In the genomic region with DNA sequence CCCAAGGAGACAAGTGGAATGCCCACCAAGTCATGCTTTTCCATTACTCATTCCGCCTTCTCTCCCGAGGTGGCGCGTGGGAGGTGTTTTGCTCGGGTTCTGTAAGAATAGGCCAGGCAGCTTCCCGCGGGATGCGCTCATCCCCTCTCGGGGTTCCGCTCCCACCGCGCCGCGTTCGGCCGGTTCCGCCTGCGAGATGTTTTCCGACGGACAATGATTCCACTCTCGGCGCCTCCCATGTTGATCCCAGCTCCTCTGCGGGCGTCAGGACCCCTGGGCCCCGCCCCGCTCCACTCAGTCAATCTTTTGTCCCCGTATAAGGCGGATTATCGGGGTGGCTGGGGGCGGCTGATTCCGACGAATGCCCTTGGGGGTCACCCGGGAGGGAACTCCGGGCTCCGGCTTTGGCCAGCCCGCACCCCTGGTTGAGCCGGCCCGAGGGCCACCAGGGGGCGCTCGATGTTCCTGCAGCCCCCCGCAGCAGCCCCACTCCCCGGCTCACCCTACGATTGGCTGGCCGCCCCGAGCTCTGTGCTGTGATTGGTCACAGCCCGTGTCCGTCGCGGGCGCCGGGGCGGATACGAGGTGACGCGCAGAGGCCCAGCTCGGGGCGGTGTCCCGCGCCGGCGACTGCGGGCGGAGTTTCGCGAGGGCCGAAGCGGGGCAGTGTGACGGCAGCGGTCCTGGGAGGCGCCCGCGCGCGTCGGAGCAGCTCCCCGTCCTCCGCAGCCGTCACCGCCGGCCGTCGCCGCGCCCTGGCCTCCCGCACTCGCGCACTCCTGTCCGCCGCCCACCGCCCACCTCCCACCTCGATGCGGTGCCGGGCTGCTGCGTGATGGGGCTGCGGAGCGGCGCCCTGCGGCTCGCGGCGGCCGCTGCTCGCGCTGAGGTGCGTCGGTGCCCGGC, we compare ENCODE assay signal across 1 cellular context.
TF ChIP-seq lines count a peak whose summit lies in the region.

A gene with protein sequence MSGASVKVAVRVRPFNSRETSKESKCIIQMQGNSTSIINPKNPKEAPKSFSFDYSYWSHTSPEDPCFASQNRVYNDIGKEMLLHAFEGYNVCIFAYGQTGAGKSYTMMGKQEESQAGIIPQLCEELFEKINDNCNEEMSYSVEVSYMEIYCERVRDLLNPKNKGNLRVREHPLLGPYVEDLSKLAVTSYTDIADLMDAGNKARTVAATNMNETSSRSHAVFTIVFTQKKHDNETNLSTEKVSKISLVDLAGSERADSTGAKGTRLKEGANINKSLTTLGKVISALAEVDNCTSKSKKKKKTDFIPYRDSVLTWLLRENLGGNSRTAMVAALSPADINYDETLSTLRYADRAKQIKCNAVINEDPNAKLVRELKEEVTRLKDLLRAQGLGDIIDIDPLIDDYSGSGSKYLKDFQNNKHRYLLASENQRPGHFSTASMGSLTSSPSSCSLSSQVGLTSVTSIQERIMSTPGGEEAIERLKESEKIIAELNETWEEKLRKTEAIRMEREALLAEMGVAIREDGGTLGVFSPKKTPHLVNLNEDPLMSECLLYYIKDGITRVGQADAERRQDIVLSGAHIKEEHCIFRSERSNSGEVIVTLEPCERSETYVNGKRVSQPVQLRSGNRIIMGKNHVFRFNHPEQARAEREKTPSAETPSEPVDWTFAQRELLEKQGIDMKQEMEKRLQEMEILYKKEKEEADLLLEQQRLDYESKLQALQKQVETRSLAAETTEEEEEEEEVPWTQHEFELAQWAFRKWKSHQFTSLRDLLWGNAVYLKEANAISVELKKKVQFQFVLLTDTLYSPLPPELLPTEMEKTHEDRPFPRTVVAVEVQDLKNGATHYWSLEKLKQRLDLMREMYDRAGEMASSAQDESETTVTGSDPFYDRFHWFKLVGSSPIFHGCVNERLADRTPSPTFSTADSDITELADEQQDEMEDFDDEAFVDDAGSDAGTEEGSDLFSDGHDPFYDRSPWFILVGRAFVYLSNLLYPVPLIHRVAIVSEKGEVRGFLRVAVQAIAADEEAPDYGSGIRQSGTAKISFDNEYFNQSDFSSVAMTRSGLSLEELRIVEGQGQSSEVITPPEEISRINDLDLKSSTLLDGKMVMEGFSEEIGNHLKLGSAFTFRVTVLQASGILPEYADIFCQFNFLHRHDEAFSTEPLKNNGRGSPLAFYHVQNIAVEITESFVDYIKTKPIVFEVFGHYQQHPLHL (N-terminal part only) (plus strand): TSS at position 666 of the 906 bp plus-strand sequence. CDS start 21,759 bp downstream, outside the sequence.

TF ChIP-seq in HepG2, 621 proteins besides CTCF, POLR2A, EP300 and RAD21 (continued from another document and continues in another):
- TF ChIP-seq, protein P1, sequence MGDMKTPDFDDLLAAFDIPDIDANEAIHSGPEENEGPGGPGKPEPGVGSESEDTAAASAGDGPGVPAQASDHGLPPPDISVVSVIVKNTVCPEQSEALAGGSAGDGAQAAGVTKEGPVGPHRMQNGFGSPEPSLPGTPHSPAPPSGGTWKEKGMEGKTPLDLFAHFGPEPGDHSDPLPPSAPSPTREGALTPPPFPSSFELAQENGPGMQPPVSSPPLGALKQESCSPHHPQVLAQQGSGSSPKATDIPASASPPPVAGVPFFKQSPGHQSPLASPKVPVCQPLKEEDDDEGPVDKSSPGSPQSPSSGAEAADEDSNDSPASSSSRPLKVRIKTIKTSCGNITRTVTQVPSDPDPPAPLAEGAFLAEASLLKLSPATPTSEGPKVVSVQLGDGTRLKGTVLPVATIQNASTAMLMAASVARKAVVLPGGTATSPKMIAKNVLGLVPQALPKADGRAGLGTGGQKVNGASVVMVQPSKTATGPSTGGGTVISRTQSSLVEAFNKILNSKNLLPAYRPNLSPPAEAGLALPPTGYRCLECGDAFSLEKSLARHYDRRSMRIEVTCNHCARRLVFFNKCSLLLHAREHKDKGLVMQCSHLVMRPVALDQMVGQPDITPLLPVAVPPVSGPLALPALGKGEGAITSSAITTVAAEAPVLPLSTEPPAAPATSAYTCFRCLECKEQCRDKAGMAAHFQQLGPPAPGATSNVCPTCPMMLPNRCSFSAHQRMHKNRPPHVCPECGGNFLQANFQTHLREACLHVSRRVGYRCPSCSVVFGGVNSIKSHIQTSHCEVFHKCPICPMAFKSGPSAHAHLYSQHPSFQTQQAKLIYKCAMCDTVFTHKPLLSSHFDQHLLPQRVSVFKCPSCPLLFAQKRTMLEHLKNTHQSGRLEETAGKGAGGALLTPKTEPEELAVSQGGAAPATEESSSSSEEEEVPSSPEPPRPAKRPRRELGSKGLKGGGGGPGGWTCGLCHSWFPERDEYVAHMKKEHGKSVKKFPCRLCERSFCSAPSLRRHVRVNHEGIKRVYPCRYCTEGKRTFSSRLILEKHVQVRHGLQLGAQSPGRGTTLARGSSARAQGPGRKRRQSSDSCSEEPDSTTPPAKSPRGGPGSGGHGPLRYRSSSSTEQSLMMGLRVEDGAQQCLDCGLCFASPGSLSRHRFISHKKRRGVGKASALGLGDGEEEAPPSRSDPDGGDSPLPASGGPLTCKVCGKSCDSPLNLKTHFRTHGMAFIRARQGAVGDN (CRISPR knock-in tag; IDR thresholded peaks at IDR 0.05) = peak; percentile 83
- TF ChIP-seq NRL (CRISPR knock-in tag; IDR thresholded peaks at IDR 0.05; ENCODE audit: borderline replicate concordance) (peak; percentile 68; the same call in 1 of the 2 replicates), SKI (IDR thresholded peaks at IDR 0.05; ENCODE audit: partially characterized antibody) (peak; percentile 59), PAX8 (CRISPR knock-in tag; IDR thresholded peaks at IDR 0.05; ENCODE audit: borderline replicate concordance) (no peak), ZNF20 (CRISPR knock-in tag; IDR thresholded peaks at IDR 0.05) (peak; percentile 40; the same call in 1 of the 2 replicates), ARHGAP35 (CRISPR knock-in tag; IDR thresholded peaks at IDR 0.05; ENCODE audit: borderline replicate concordance) (no peak; the same call in 1 of the 2 replicates), TEAD3 (CRISPR knock-in tag; optimal IDR thresholded peaks at IDR 0.05; ENCODE audit: borderline replicate concordance) (peak; percentile 37), ZNF891 (CRISPR knock-in tag; IDR thresholded peaks at IDR 0.05) (0 out of 2 replicates have a peak, but pooled peaks have one; percentile 66), ZKSCAN1 (IDR thresholded peaks at IDR 0.05; ENCODE audit: low read length) (no peak), NFE2 (CRISPR knock-in tag; IDR thresholded peaks at IDR 0.05) (no peak), ZNF501 (CRISPR knock-in tag; IDR thresholded peaks at IDR 0.05) (peak; percentile 72), KDM5A (IDR thresholded peaks at IDR 0.05; ENCODE audit: borderline replicate concordance, low read length) (peak; percentile 26; the same call in 1 of the 2 replicates), NONO (IDR thresholded peaks at IDR 0.05) (no peak), NONO (CRISPR knock-in tag; conservative IDR thresholded peaks at IDR 0.05) (peak; percentile 82), FLYWCH1 (CRISPR knock-in tag; IDR thresholded peaks at IDR 0.05) (0 out of 2 replicates have a peak, but pooled peaks have one; percentile 55), THAP11 (CRISPR knock-in tag; IDR thresholded peaks at IDR 0.05) (peak; percentile 76), ZNF354B (CRISPR knock-in tag; IDR thresholded peaks at IDR 0.05) (0 out of 2 replicates have a peak, but pooled peaks have one; percentile 19), GTF2F1 (IDR thresholded peaks at IDR 0.05; ENCODE audit: low read length) (no peak), SOX5 (CRISPR knock-in tag; IDR thresholded peaks at IDR 0.05; ENCODE audit: borderline replicate concordance) (no peak)
- TF ChIP-seq, protein P2, sequence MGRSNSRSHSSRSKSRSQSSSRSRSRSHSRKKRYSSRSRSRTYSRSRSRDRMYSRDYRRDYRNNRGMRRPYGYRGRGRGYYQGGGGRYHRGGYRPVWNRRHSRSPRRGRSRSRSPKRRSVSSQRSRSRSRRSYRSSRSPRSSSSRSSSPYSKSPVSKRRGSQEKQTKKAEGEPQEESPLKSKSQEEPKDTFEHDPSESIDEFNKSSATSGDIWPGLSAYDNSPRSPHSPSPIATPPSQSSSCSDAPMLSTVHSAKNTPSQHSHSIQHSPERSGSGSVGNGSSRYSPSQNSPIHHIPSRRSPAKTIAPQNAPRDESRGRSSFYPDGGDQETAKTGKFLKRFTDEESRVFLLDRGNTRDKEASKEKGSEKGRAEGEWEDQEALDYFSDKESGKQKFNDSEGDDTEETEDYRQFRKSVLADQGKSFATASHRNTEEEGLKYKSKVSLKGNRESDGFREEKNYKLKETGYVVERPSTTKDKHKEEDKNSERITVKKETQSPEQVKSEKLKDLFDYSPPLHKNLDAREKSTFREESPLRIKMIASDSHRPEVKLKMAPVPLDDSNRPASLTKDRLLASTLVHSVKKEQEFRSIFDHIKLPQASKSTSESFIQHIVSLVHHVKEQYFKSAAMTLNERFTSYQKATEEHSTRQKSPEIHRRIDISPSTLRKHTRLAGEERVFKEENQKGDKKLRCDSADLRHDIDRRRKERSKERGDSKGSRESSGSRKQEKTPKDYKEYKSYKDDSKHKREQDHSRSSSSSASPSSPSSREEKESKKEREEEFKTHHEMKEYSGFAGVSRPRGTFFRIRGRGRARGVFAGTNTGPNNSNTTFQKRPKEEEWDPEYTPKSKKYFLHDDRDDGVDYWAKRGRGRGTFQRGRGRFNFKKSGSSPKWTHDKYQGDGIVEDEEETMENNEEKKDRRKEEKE (IDR thresholded peaks at IDR 0.05) = no peak
- TF ChIP-seq, protein P3, sequence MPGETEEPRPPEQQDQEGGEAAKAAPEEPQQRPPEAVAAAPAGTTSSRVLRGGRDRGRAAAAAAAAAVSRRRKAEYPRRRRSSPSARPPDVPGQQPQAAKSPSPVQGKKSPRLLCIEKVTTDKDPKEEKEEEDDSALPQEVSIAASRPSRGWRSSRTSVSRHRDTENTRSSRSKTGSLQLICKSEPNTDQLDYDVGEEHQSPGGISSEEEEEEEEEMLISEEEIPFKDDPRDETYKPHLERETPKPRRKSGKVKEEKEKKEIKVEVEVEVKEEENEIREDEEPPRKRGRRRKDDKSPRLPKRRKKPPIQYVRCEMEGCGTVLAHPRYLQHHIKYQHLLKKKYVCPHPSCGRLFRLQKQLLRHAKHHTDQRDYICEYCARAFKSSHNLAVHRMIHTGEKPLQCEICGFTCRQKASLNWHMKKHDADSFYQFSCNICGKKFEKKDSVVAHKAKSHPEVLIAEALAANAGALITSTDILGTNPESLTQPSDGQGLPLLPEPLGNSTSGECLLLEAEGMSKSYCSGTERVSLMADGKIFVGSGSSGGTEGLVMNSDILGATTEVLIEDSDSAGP (CRISPR knock-in tag; IDR thresholded peaks at IDR 0.05; ENCODE audit: borderline replicate concordance) = peak; percentile 82
- TF ChIP-seq, protein P4, sequence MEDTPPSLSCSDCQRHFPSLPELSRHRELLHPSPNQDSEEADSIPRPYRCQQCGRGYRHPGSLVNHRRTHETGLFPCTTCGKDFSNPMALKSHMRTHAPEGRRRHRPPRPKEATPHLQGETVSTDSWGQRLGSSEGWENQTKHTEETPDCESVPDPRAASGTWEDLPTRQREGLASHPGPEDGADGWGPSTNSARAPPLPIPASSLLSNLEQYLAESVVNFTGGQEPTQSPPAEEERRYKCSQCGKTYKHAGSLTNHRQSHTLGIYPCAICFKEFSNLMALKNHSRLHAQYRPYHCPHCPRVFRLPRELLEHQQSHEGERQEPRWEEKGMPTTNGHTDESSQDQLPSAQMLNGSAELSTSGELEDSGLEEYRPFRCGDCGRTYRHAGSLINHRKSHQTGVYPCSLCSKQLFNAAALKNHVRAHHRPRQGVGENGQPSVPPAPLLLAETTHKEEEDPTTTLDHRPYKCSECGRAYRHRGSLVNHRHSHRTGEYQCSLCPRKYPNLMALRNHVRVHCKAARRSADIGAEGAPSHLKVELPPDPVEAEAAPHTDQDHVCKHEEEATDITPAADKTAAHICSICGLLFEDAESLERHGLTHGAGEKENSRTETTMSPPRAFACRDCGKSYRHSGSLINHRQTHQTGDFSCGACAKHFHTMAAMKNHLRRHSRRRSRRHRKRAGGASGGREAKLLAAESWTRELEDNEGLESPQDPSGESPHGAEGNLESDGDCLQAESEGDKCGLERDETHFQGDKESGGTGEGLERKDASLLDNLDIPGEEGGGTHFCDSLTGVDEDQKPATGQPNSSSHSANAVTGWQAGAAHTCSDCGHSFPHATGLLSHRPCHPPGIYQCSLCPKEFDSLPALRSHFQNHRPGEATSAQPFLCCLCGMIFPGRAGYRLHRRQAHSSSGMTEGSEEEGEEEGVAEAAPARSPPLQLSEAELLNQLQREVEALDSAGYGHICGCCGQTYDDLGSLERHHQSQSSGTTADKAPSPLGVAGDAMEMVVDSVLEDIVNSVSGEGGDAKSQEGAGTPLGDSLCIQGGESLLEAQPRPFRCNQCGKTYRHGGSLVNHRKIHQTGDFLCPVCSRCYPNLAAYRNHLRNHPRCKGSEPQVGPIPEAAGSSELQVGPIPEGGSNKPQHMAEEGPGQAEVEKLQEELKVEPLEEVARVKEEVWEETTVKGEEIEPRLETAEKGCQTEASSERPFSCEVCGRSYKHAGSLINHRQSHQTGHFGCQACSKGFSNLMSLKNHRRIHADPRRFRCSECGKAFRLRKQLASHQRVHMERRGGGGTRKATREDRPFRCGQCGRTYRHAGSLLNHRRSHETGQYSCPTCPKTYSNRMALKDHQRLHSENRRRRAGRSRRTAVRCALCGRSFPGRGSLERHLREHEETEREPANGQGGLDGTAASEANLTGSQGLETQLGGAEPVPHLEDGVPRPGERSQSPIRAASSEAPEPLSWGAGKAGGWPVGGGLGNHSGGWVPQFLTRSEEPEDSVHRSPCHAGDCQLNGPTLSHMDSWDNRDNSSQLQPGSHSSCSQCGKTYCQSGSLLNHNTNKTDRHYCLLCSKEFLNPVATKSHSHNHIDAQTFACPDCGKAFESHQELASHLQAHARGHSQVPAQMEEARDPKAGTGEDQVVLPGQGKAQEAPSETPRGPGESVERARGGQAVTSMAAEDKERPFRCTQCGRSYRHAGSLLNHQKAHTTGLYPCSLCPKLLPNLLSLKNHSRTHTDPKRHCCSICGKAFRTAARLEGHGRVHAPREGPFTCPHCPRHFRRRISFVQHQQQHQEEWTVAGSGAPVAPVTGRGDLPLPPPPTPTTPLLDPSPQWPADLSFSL (CRISPR knock-in tag; IDR thresholded peaks at IDR 0.05) = no peak
- TF ChIP-seq, protein P5, sequence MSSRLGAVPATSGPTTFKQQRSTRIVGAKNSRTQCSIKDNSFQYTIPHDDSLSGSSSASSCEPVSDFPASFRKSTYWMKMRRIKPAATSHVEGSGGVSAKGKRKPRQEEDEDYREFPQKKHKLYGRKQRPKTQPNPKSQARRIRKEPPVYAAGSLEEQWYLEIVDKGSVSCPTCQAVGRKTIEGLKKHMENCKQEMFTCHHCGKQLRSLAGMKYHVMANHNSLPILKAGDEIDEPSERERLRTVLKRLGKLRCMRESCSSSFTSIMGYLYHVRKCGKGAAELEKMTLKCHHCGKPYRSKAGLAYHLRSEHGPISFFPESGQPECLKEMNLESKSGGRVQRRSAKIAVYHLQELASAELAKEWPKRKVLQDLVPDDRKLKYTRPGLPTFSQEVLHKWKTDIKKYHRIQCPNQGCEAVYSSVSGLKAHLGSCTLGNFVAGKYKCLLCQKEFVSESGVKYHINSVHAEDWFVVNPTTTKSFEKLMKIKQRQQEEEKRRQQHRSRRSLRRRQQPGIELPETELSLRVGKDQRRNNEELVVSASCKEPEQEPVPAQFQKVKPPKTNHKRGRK (CRISPR knock-in tag; IDR thresholded peaks at IDR 0.05) = no peak
- TF ChIP-seq, protein P6, sequence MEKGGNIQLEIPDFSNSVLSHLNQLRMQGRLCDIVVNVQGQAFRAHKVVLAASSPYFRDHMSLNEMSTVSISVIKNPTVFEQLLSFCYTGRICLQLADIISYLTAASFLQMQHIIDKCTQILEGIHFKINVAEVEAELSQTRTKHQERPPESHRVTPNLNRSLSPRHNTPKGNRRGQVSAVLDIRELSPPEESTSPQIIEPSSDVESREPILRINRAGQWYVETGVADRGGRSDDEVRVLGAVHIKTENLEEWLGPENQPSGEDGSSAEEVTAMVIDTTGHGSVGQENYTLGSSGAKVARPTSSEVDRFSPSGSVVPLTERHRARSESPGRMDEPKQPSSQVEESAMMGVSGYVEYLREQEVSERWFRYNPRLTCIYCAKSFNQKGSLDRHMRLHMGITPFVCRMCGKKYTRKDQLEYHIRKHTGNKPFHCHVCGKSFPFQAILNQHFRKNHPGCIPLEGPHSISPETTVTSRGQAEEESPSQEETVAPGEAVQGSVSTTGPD (CRISPR knock-in tag; IDR thresholded peaks at IDR 0.05) = 0 out of 2 replicates have a peak, but pooled peaks have one; percentile 53
